In the genomic region with DNA sequence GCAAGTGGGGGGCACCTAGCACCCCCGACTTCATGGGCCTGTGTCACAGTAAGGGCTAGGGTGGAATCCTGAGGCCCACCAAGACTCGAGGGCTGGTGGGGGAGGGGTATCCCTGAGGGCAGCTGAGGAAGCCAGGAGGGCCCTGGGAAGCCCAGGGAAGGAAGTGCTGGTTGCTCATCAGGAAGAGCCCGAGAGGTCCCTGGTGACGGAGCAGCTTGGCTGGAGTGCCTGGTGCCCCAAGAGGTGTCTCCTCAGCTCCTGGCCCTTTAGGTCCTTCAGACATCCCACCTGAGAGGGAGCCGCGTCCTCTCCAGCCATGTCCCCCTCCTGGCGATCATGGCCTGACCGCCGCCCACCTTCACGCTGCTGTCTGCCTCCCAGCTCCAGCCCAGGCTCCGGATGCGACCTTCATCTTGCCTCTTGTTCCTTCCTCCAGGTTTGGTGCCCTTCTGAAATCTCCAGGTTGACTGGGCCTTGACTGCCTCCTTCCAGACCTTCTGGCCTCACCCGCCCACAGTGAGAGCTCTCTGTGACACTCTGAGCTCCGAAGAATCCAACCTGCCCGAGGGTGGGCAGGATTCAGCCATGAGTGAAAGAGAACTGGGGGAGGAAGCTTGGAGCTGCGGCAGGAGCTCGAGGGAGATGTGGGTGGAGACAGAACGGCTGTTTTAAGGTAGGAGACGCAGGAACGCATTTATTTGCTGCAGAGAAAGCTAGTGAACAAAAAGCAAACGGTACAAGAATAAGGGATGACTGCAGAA, we compare ENCODE assay signal across 17 cellular contexts. TPM values are rescaled to one million over a fixed set of nuclear protein-coding genes. Genes with fewer than 3 reads are reported as not detected.
DNase-seq lines count a peak whose midpoint lies in the region; ATAC-seq and TF ChIP-seq lines count a peak whose summit lies in the region.
"Had no signal": no experiment of that assay in that cellular context is flagged by ENCODE, and none has a peak within 500 bp of the region (broad histone marks: within the 10 kb centered on the region; RNA-seq: fewer than 3 reads in every experiment).

No MANE protein-coding gene starts in this region.

- peak overlapping the region; percentile 5 for H3K23ac ChIP-seq in neuronal stem cell (ENCODE audit: low read depth, low read length, poor library complexity)

- peak overlapping the region; percentile 74 for H3K18ac ChIP-seq in neuronal stem cell (ENCODE audit: low read length)

- H3K9ac ChIP-seq in mammary epithelial cell (ENCODE audit: insufficient read depth, low read length) (no peak overlapping the region), neuronal stem cell (ENCODE audit: low read depth, low read length, poor library complexity) (no peak overlapping the region)

- no peak overlapping the region for H2BK12ac ChIP-seq in neuronal stem cell (ENCODE audit: low read length)

- no peak overlapping the region for H3K14ac ChIP-seq in neuronal stem cell (ENCODE audit: low read length)

- no peaks in the 10 kb centered on the region for H4K20me1 ChIP-seq in mammary epithelial cell (ENCODE audit: insufficient read depth, low read length)

- H3K79me1 ChIP-seq in neuronal stem cell (ENCODE audit: low read depth, low read length): no peaks in the 10 kb centered on the region

- CTCF ChIA-PET in activated CD8-positive, alpha-beta memory T cell treated with anti-CD3 and anti-CD28 coated beads, Interleukin-2, amount 10 ng/mL, durations not matched to agents 7 days and 5 days (lab: Charles Lee): interaction anchor here (0.9 to 1.7 kb wide), 5 partner anchors 26 to 200 kb away, joined by 3 to 4 read pairs (median 4); a partner anchor contains a TSS
- CTCF ChIA-PET in HEK293 (lab: Yijun Ruan, JAX): no interaction called here
- CTCF ChIA-PET in mammary epithelial cell (lab: Charles Lee; ENCODE audit: low non-redundant PET): no interaction called here

- peaks cover 13% of the 10 kb centered on the region for H3K36me3 Mint-ChIP-seq in activated CD8-positive, alpha-beta memory T cell treated with anti-CD3 and anti-CD28 coated beads, Interleukin-2, amount 10 ng/mL, durations not matched to agents 7 days and 5 days

- H4K91ac ChIP-seq in neuronal stem cell (ENCODE audit: low read depth, low read length, poor library complexity): peak overlapping the region; percentile 57

- ATAC-seq in activated CD8-positive, alpha-beta memory T cell treated with anti-CD3 and anti-CD28 coated beads, Interleukin-2, amount 10 ng/mL, durations not matched to agents 7 days and 5 days: no peak

- in situ Hi-C loops in mammary epithelial cell (cut with MboI; ENCODE audit: low sequenced_read_pairs in 2 of 2) (loop anchor here in 1 of 2 donors (5.0 kb wide), 1 partner anchor 55 kb away; a partner anchor contains a TSS), brain microvascular endothelial cell (cut with HindIII; ENCODE audit: low pct_ligation_motif_present, low sequenced_read_pairs) (no loop called here)

- H2AFZ ChIP-seq in mammary epithelial cell (ENCODE audit: low read depth, low read length): peak overlapping the region; percentile 68
- H2AFZ ChIP-seq in neuronal stem cell (ENCODE audit: low read length): peak overlapping the region; percentile 86

- H2AK5ac ChIP-seq in neuronal stem cell (ENCODE audit: low read depth, low read length): peak overlapping the region; percentile 30

- no peak for TF ChIP-seq CTCF in HEK293 (tag by site-specific recombination; IDR thresholded peaks at IDR 0.05)
- no peak for TF ChIP-seq CTCF in mammary epithelial cell (conservative IDR thresholded peaks at IDR 0.05 in 1 of 2, IDR thresholded peaks at IDR 0.05 in 1 of 2; ENCODE audit: extremely low read depth in 1 of 2, insufficient read depth in 1 of 2, low read depth in 1 of 2, low read length in 2 of 2)
- TF ChIP-seq CTCF in brain microvascular endothelial cell (IDR thresholded peaks at IDR 0.05; ENCODE audit: low read depth, low read length, missing control alignments): no peak

- POLR2A ChIA-PET in HEK293 (lab: Yijun Ruan, JAX): no interaction called here

- H3K4me2 ChIP-seq in mammary epithelial cell (ENCODE audit: insufficient read depth, low read depth, low read length) (peak overlapping the region; percentile 30), neuronal stem cell (ENCODE audit: insufficient read depth, low read length, poor library complexity, severe bottlenecking) (no peak overlapping the region)

- H2BK5ac ChIP-seq in neuronal stem cell (ENCODE audit: low read length): peak overlapping the region; percentile 19

- H3K4me1 ChIP-seq in HEK293 (ENCODE audit: control insufficient read depth, insufficient read depth, low read length): no peaks in the 10 kb centered on the region
- peaks cover 7% of the 10 kb centered on the region for H3K4me1 ChIP-seq in mammary epithelial cell (ENCODE audit: insufficient read depth, low read length)
- peaks cover 8 to 9% of the 10 kb centered on the region in 2 donors for H3K4me1 ChIP-seq in neuronal stem cell (ENCODE audit: control insufficient read depth in 2 of 2, insufficient read depth in 1 of 2, low read depth in 1 of 2, low read length in 2 of 2)

- H3K4me3 Mint-ChIP-seq in activated CD8-positive, alpha-beta memory T cell treated with anti-CD3 and anti-CD28 coated beads, Interleukin-2, amount 10 ng/mL, durations not matched to agents 7 days and 5 days: peak overlapping the region; percentile 59

- 30% methylated on average over 16 of the region's 21 CpGs for WGBS in mammary epithelial cell (ENCODE audit: low coverage, missing lambda C conversion rate)
- no CpG with 5 or more reads among the region's 21 CpGs for WGBS in neuronal stem cell (ENCODE audit: extremely low coverage in 2 of 2, insufficient read length in 2 of 2, insufficient replicate concordance in 1 of 2), 2 donors

- H3K9me3 Mint-ChIP-seq in activated CD8-positive, alpha-beta memory T cell treated with anti-CD3 and anti-CD28 coated beads, Interleukin-2, amount 10 ng/mL, durations not matched to agents 7 days and 5 days (ENCODE audit: low read depth): peaks cover 12% of the 10 kb centered on the region

- H3K27ac ChIP-seq in HEK293 (ENCODE audit: extremely low read depth, low read depth, low read length) (no peak overlapping the region), mammary epithelial cell (ENCODE audit: insufficient read depth, low read depth, low read length) (no peak overlapping the region), neuronal stem cell (replicated peaks; ENCODE audit: low read length) (no peak overlapping the region), brain microvascular endothelial cell (no peak overlapping the region)
- H3K27ac ChIP-seq: epithelial cell of prostate, left lung had no signal

- H3K4me3 ChIP-seq in HEK293 (ENCODE audit: low read depth, low read length): no peak overlapping the region
- no peak overlapping the region for H3K4me3 ChIP-seq in mammary epithelial cell (replicated peaks in 1 of 3; ENCODE audit: insufficient read depth in 1 of 3, low read depth in 2 of 3, low read length in 3 of 3)
- H3K4me3 ChIP-seq in neuronal stem cell (ENCODE audit: low read length in 2 of 2): no peak overlapping the region
- no peak overlapping the region for H3K4me3 ChIP-seq in brain microvascular endothelial cell (ENCODE audit: low read depth, low read length)
- H3K4me3 ChIP-seq: left lung had no signal

- no peak overlapping the region for H4K8ac ChIP-seq in neuronal stem cell (ENCODE audit: low read depth, low read length)

- H2BK15ac ChIP-seq in neuronal stem cell (ENCODE audit: low read length): peak overlapping the region; percentile 68

- H3K27ac Mint-ChIP-seq in activated CD8-positive, alpha-beta memory T cell treated with anti-CD3 and anti-CD28 coated beads, Interleukin-2, amount 10 ng/mL, durations not matched to agents 7 days and 5 days: peak overlapping the region; percentile 90

- H3K27me3 ChIP-seq in mammary epithelial cell (ENCODE audit: insufficient read depth, low read length): no peaks in the 10 kb centered on the region
- H3K27me3 ChIP-seq in neuronal stem cell (ENCODE audit: control insufficient read depth in 3 of 3, insufficient read depth in 3 of 3, low read depth in 1 of 3, low read length in 3 of 3): no peaks in the 10 kb centered on the region
- H3K27me3 ChIP-seq in brain microvascular endothelial cell (replicated peaks): peaks cover 2% of the 10 kb centered on the region
- H3K27me3 ChIP-seq: left lung, Peyer's patch had no signal

- H3K4me1 Mint-ChIP-seq in activated CD8-positive, alpha-beta memory T cell treated with anti-CD3 and anti-CD28 coated beads, Interleukin-2, amount 10 ng/mL, durations not matched to agents 7 days and 5 days: peaks cover 27% of the 10 kb centered on the region

- DNase-seq in activated CD8-positive, alpha-beta memory T cell treated with anti-CD3 and anti-CD28 coated beads, Interleukin-2, amount 10 ng/mL, durations not matched to agents 7 days and 5 days: no peak
- no peak for DNase-seq in activated CD8-positive, alpha-beta memory T cell treated with anti-CD3 and anti-CD28 coated beads, Interleukin-2, amount 50 U/mL, for 4 hours
- DNase-seq in mammary epithelial cell (no peak), neuronal stem cell (ENCODE audit: low spot score) (no peak), NCI-H345 (lab: John Stamatoyannopoulos, UW) (no peak), brain microvascular endothelial cell (no peak)
- DNase-seq in NK-92 treated with Interleukin-12 subunit alpha and Interleukin-12 subunit beta, amount 100 ng/mL, for 24 hours (lab: John Stamatoyannopoulos, UW): no peak
- DNase-seq: activated CD4-positive, CD25-positive, alpha-beta regulatory T cell; cerebellar nuclear complex; left lung; NCI-H1105; NCI-H510A treated with DMSO at 0.1 percent for 48 hours; small intestine; SW 1271 had no signal

- H3K27me3 Mint-ChIP-seq in activated CD8-positive, alpha-beta memory T cell treated with anti-CD3 and anti-CD28 coated beads, Interleukin-2, amount 10 ng/mL, durations not matched to agents 7 days and 5 days: peaks cover 3% of the 10 kb centered on the region

- H3K36me3 ChIP-seq in HEK293 (ENCODE audit: control insufficient read depth in 2 of 2, insufficient read depth in 1 of 2, low read length in 2 of 2): no peaks in the 10 kb centered on the region
- no peaks in the 10 kb centered on the region for H3K36me3 ChIP-seq in mammary epithelial cell (ENCODE audit: insufficient read depth, low read length)
- H3K36me3 ChIP-seq in neuronal stem cell (replicated peaks in 1 of 2; ENCODE audit: control insufficient read depth in 2 of 2, insufficient read depth in 2 of 2, low read length in 2 of 2): no peaks in the 10 kb centered on the region
- no peaks in the 10 kb centered on the region for H3K36me3 ChIP-seq in brain microvascular endothelial cell (replicated peaks)
- H3K36me3 ChIP-seq: left lung, Peyer's patch had no signal

- no TSS peak for BruUV-seq in mammary epithelial cell (replicated peaks; lab: Mats Ljungman, UMichigan)

- H3K4ac ChIP-seq in neuronal stem cell (ENCODE audit: low read length): peak overlapping the region; percentile 40

- no peaks in the 10 kb centered on the region for H3K9me3 ChIP-seq in HEK293 (ENCODE audit: control insufficient read depth, insufficient read depth, low read depth, low read length)
- H3K9me3 ChIP-seq in mammary epithelial cell (replicated peaks; ENCODE audit: insufficient read depth, low read length): peaks cover 11% of the 10 kb centered on the region
- H3K9me3 ChIP-seq in neuronal stem cell (replicated peaks in 1 of 2; ENCODE audit: control insufficient read depth in 2 of 2, insufficient read depth in 1 of 2, low read depth in 1 of 2, low read length in 2 of 2): peaks cover 5 to 14% of the 10 kb centered on the region in 2 donors
- H3K9me3 ChIP-seq: Peyer's patch had no signal

- H3K79me2 ChIP-seq in mammary epithelial cell (ENCODE audit: insufficient read depth, low read length): no peaks in the 10 kb centered on the region

- dilution Hi-C loops in mammary epithelial cell (cut with HindIII; ENCODE audit: low sequenced_read_pairs): loop anchor here (5.0 kb wide), 2 partner anchors 40 to 100 kb away; no protein-coding TSS in a partner anchor

- peak overlapping the region; percentile 37 for H2BK120ac ChIP-seq in neuronal stem cell (ENCODE audit: low read depth, low read length)

- intact Hi-C loops in mammary epithelial cell (cut with micrococcal nuclease): no loop called here

RNA-seq across cellular contexts. Expression of a gene that starts 42.7 kb away (rescaled TPM):
- total RNA-seq in activated CD8-positive, alpha-beta memory T cell treated with anti-CD3 and anti-CD28 coated beads, Interleukin-2, amount 10 ng/mL, durations not matched to agents 7 days and 5 days: 10 to 100 TPM in 1 of 2 experiments, 1 to 10 TPM in 1; 9.7 to 11.6 TPM
- total RNA-seq in mammary epithelial cell: 10 to 100 TPM; 13.2 to 14.0 TPM
- polyA plus RNA-seq in mammary epithelial cell: 6.9 TPM
- polyA minus RNA-seq in mammary epithelial cell: 7.3 TPM
- 40.1 TPM for polyA plus RNA-seq in neuronal stem cell (2013, experiment 1 of 2)
- polyA plus RNA-seq in neuronal stem cell (2013, experiment 2 of 2): 39.2 TPM

RNA-seq across cellular contexts. Expression of a gene that starts 54.7 kb away (rescaled TPM):
- 10 to 100 TPM; 32.6 to 42.6 TPM for total RNA-seq in activated CD8-positive, alpha-beta memory T cell treated with anti-CD3 and anti-CD28 coated beads, Interleukin-2, amount 10 ng/mL, durations not matched to agents 7 days and 5 days
- 10 to 100 TPM in 1 of 2 donors, 1 to 10 TPM in 1; 7.8 to 12.3 TPM for total RNA-seq in mammary epithelial cell
- polyA plus RNA-seq in mammary epithelial cell: 13.8 TPM
- polyA minus RNA-seq in mammary epithelial cell: 2.8 TPM
- polyA plus RNA-seq in neuronal stem cell (2013, experiment 1 of 2): 10.5 TPM
- polyA plus RNA-seq in neuronal stem cell (2013, experiment 2 of 2): 9.7 TPM
